In the genomic region with DNA sequence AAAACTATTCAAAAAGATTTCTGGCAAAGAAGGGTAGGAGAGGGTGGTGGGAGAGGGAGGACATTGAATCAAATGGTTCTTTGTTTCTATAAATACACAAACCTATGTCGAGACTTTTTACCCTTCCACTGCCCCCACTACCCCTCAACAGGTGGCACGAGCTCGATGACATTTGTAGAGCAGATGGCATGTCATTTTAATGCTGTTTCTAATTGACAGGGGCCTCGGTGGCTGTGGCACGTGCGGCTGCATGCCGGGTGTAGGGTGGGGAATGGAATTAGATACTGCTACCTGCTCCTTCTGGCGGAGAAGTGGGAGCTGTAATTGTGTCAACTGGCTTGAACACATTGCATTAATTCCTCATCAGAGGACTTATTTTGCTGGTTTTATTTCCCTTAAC, we compare ENCODE assay signal across 18 cellular contexts.
"Had no signal": no experiment of that assay in that cellular context is flagged by ENCODE, and none has a peak within 500 bp of the region (broad histone marks: within the 10 kb centered on the region; RNA-seq: fewer than 3 reads in every experiment).

No MANE protein-coding gene starts in this region.

- H3K9me3 ChIP-seq: ovary, thoracic aorta had no signal

- DNase-seq: activated CD4-positive, alpha-beta memory T cell treated with anti-CD3 and anti-CD28 coated beads, Interleukin-2, amount 10 ng/mL, durations not matched to agents 7 days and 5 days; activated CD4-positive, alpha-beta T cell treated with anti-CD3 and anti-CD28 coated beads for 36 hours; activated gamma-delta T cell; activated T-cell treated with anti-CD3 and anti-CD28 coated beads, Interleukin-2, amount 50 U/mL, for 48 hours; amygdala; cerebellar nuclear complex; left cardiac atrium; ovary; stimulated activated CD4-positive, alpha-beta T cell treated with anti-CD3 and anti-CD28 coated beads, Interleukin-2, amount 100 ng/mL, for 48 hours; stimulated activated CD8-positive, alpha-beta memory T cell treated with anti-CD3 and anti-CD28 coated beads, Interleukin-4, amount 100 ng/mL, for 48 hours; T1000 had no signal

- H3K9me3 Mint-ChIP-seq: activated CD4-positive, alpha-beta memory T cell treated with anti-CD3 and anti-CD28 coated beads, Interleukin-2, amount 10 ng/mL, durations not matched to agents 7 days and 5 days; stimulated activated naive CD8-positive, alpha-beta T cell treated with anti-CD3 and anti-CD28 coated beads, Interleukin-15, Interleukin-2, amounts not matched to agents 100 ng/mL and 50 ng/mL, for 24 hours had no signal

- H3K4me3 Mint-ChIP-seq: activated CD4-positive, alpha-beta memory T cell treated with anti-CD3 and anti-CD28 coated beads, Interleukin-2, amount 10 ng/mL, durations not matched to agents 7 days and 5 days; activated CD4-positive, alpha-beta T cell treated with anti-CD3 and anti-CD28 coated beads for 36 hours; activated naive CD8-positive, alpha-beta T cell; stimulated activated naive CD8-positive, alpha-beta T cell treated with anti-CD3 and anti-CD28 coated beads, Interleukin-15, Interleukin-2, amounts not matched to agents 100 ng/mL and 50 ng/mL, for 24 hours had no signal

- H3K27me3 Mint-ChIP-seq: activated CD4-positive, alpha-beta T cell treated with anti-CD3 and anti-CD28 coated beads for 36 hours; activated naive CD8-positive, alpha-beta T cell had no signal

- H3K4me3 ChIP-seq: ovary, thoracic aorta had no signal

- H3K36me3 Mint-ChIP-seq: activated naive CD8-positive, alpha-beta T cell; brain had no signal

- H3K27ac ChIP-seq: ovary, thoracic aorta, VCaP had no signal

- ATAC-seq: activated CD4-positive, alpha-beta T cell treated with anti-CD3 and anti-CD28 coated beads for 36 hours; esophagus mucosa; left cardiac atrium had no signal

- H3K36me3 ChIP-seq: ovary, thoracic aorta had no signal

- H3K27ac Mint-ChIP-seq: activated CD4-positive, alpha-beta memory T cell treated with anti-CD3 and anti-CD28 coated beads, Interleukin-2, amount 10 ng/mL, durations not matched to agents 7 days and 5 days; activated CD4-positive, alpha-beta T cell treated with anti-CD3 and anti-CD28 coated beads for 36 hours; activated naive CD8-positive, alpha-beta T cell; stimulated activated naive CD8-positive, alpha-beta T cell treated with anti-CD3 and anti-CD28 coated beads, Interleukin-15, Interleukin-2, amounts not matched to agents 100 ng/mL and 50 ng/mL, for 24 hours had no signal

- H3K27me3 ChIP-seq: ovary had no signal

- FAIRE-seq: urothelium cell line had no signal

- H3K4me1 Mint-ChIP-seq: activated CD4-positive, alpha-beta memory T cell treated with anti-CD3 and anti-CD28 coated beads, Interleukin-2, amount 10 ng/mL, durations not matched to agents 7 days and 5 days; activated CD4-positive, alpha-beta T cell treated with anti-CD3 and anti-CD28 coated beads for 36 hours had no signal
